ENCODE assay signal across 20 cellular contexts in genomic region chr10:126233721-126234120, GRCh38.
"Had no signal": no experiment of that assay in that cellular context is flagged by ENCODE, and none has a peak within 500 bp of the region (broad histone marks: within the 10 kb centered on the region; RNA-seq: fewer than 3 reads in every experiment).

No MANE protein-coding gene starts in this region.

- H3K27ac Mint-ChIP-seq: naive thymus-derived CD8-positive, alpha-beta T cell; stimulated activated effector memory CD8-positive, alpha-beta T cell treated with anti-CD3 and anti-CD28 coated beads, Interleukin-12 subunit alpha, Interleukin-12 subunit beta, amount 100 ng/mL, for 72 hours; type B pancreatic cell had no signal

- H3K9me3 ChIP-seq: heart left ventricle, mucosa of descending colon, pancreas, suprapubic skin, thyroid gland had no signal

- H3K4me3 Mint-ChIP-seq: naive thymus-derived CD8-positive, alpha-beta T cell; stimulated activated effector memory CD8-positive, alpha-beta T cell treated with anti-CD3 and anti-CD28 coated beads, Interleukin-12 subunit alpha, Interleukin-12 subunit beta, amount 100 ng/mL, for 72 hours; type B pancreatic cell had no signal

- ATAC-seq: heart left ventricle; mucosa of descending colon; naive thymus-derived CD8-positive, alpha-beta T cell; pancreas; right cardiac atrium; stimulated activated effector memory CD8-positive, alpha-beta T cell treated with anti-CD3 and anti-CD28 coated beads, Interleukin-12 subunit alpha, Interleukin-12 subunit beta, amount 100 ng/mL, for 72 hours; stimulated activated naive CD8-positive, alpha-beta T cell treated with anti-CD3 and anti-CD28 coated beads, Interleukin-15, Interleukin-2, amounts not matched to agents 100 U/mL and 50 U/mL, for 24 hours had no signal

- DNase-seq: cortex of kidney; dorsolateral prefrontal cortex; effector CD8-positive, alpha-beta T cell; heart left ventricle; hypothalamus; kidney glomerular epithelial cell; mammary epithelial cell; mucosa of descending colon; naive thymus-derived CD8-positive, alpha-beta T cell; occipital lobe; pancreas; right cardiac atrium; small intestine; stimulated activated CD4-positive, alpha-beta T cell treated with anti-CD3 and anti-CD28 coated beads, Interleukin-2, amount 100 ng/mL, for 48 hours; stimulated activated CD8-positive, alpha-beta memory T cell treated with anti-CD3 and anti-CD28 coated beads, Interleukin-4, amount 100 ng/mL, for 48 hours; stimulated activated naive CD8-positive, alpha-beta T cell treated with anti-CD3 and anti-CD28 coated beads, Interleukin-15, Interleukin-2, amounts not matched to agents 100 U/mL and 50 U/mL, for 24 hours; thyroid gland had no signal

- H3K4me1 ChIP-seq: heart left ventricle, pancreas, suprapubic skin, thyroid gland had no signal

- H3K36me3 Mint-ChIP-seq: naive thymus-derived CD8-positive, alpha-beta T cell; stimulated activated effector memory CD8-positive, alpha-beta T cell treated with anti-CD3 and anti-CD28 coated beads, Interleukin-12 subunit alpha, Interleukin-12 subunit beta, amount 100 ng/mL, for 72 hours; type B pancreatic cell had no signal

- H3K36me3 ChIP-seq: heart left ventricle, pancreas, suprapubic skin, thyroid gland had no signal

- H3K27me3 ChIP-seq: dorsolateral prefrontal cortex, pancreas, suprapubic skin, thyroid gland had no signal

- H3K4me1 Mint-ChIP-seq: naive thymus-derived CD8-positive, alpha-beta T cell had no signal

- H3K9me3 Mint-ChIP-seq: type B pancreatic cell had no signal

- H3K27ac ChIP-seq: dorsolateral prefrontal cortex, heart left ventricle, pancreas, suprapubic skin, thyroid gland had no signal

- H3K4me3 ChIP-seq: dorsolateral prefrontal cortex, heart left ventricle, mucosa of descending colon, pancreas, suprapubic skin, thyroid gland had no signal
